ENCODE assay signal across 8 cellular contexts in the genomic region with DNA sequence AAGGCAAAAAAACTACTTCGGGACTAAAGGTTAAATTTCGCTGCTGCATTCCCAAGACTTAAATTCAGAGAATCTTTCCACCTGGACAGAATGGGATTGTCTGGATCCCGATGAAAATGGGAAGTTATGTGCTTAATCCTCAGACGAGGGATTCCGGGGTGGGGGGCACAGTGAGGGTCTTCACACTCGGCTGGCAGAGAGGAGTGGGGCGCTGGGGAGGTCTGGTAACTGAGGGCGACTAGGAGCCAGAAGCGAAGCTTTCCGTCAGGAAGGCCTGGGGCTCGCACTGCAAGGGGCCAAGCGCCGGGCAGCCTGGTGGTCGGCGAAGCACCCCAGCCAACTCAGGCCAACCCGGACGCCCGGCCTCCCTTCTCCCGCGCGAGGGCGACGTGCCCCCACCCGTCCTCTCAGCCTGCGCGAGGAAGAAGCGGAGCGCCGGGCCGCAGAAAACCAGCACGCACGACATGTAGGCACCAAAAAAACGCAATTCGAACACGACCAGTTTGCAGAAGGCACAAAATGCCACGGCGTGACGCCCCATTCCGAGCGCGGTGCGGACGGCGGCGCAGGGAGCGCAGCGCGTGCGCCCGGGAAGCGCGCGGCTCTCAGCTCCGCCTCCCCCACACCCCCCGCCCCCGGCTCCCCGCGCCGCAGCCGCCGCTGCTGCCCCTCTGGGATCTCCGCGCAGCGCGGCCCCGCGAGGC.
DNase-seq lines count a peak whose midpoint lies in the region; ATAC-seq and TF ChIP-seq lines count a peak whose summit lies in the region.

No MANE protein-coding gene starts in this region.

- H3K27me3 ChIP-seq in iPS-15b (ENCODE audit: control insufficient read depth, insufficient read depth, low read length) (peaks cover 21% of the 10 kb centered on the region), skeletal muscle satellite cell (ENCODE audit: control insufficient read depth, insufficient read depth, low read length) (no peaks in the 10 kb centered on the region)

- H3K36me3 ChIP-seq in iPS-15b (ENCODE audit: control insufficient read depth, insufficient read depth, low read length): no peaks in the 10 kb centered on the region
- no peaks in the 10 kb centered on the region for H3K36me3 ChIP-seq in skeletal muscle satellite cell (ENCODE audit: insufficient read depth, low read length)

- in situ Hi-C loops in GM13977 (cut with MboI; ENCODE audit: low pct_unique_long_range_greater_than_20kb, low sequenced_read_pairs, unreplicated experiment) (no loop called here), astrocyte of the cerebellum (cut with HindIII; ENCODE audit: low sequenced_read_pairs) (no loop called here)

- H3K9ac ChIP-seq in iPS-15b (ENCODE audit: low read depth, low read length) (peak overlapping the region; percentile 66), skeletal muscle satellite cell (ENCODE audit: low read depth, low read length) (peak overlapping the region; percentile 93)

- H3K4me3 ChIP-seq in astrocyte of the cerebellum (ENCODE audit: low read depth, low read length) (peak overlapping the region; percentile 62), iPS-15b (ENCODE audit: low read depth, low read length) (peak overlapping the region; percentile 79), skeletal muscle satellite cell (ENCODE audit: low read length) (peak overlapping the region; percentile 84)

- DNase-seq in AG09319 (ENCODE audit: extremely low read depth, low read depth): no peak
- no peak for DNase-seq in GM13977 (ENCODE audit: low spot score)
- DNase-seq in NCI-H1092 treated with DMSO at 0.1 percent for 48 hours (lab: John Stamatoyannopoulos, UW): peak; percentile 61
- no peak for DNase-seq in astrocyte of the cerebellum (ENCODE audit: low read depth)
- no peak for DNase-seq in glomerular visceral epithelial cell (ENCODE audit: extremely low spot score)

- H3K9me3 ChIP-seq in iPS-15b (ENCODE audit: control insufficient read depth, insufficient read depth, low read length): no peaks in the 10 kb centered on the region
- no peaks in the 10 kb centered on the region for H3K9me3 ChIP-seq in skeletal muscle satellite cell (replicated peaks; ENCODE audit: low read length)

- H3K4me1 ChIP-seq in iPS-15b (ENCODE audit: control insufficient read depth, insufficient read depth, low read length) (peaks cover 11% of the 10 kb centered on the region), skeletal muscle satellite cell (ENCODE audit: control insufficient read depth, insufficient read depth, low read length) (peaks cover 17% of the 10 kb centered on the region)

- peak overlapping the region; percentile 94 for H3K4me2 ChIP-seq in skeletal muscle satellite cell (ENCODE audit: low read length)

- ATAC-seq in HG02759 (IDR thresholded peaks at IDR 0.05; ENCODE audit: unreplicated experiment): peak; percentile 76

- TF ChIP-seq CTCF in AG09319 (IDR thresholded peaks at IDR 0.05; ENCODE audit: low read depth, low read length) (peak; percentile 40), GM13977 (IDR thresholded peaks at IDR 0.05; ENCODE audit: extremely low read depth, insufficient read depth, missing control alignments) (peak; percentile 52), astrocyte of the cerebellum (IDR thresholded peaks at IDR 0.05; ENCODE audit: low read depth, low read length, missing control alignments) (peak; percentile 24)
